In the genomic region with DNA sequence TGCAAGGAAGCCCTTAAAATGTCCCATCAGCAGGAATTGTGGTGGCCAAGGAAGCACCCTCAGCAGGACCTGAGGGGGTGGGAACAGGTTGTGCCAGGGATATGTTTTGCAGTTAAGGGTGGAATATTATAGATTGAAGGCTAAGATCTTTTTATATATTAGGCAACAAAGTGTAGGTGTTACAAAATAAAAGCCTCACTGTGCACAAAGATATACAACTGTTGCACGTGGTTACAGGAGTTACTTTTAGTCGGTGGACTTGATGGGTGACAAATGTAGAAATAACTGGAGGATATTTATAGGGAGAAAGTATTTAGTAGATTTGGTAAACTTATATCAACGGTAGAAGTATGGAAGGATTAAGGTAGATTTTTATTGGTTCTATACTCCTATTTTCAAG, we compare ENCODE assay signal across 23 cellular contexts. TPM values are rescaled to one million over a fixed set of nuclear protein-coding genes. Genes with fewer than 3 reads are reported as not detected.
DNase-seq lines count a peak whose midpoint lies in the region; ATAC-seq, FAIRE-seq and TF ChIP-seq lines count a peak whose summit lies in the region.
"Had no signal": no experiment of that assay in that cellular context is flagged by ENCODE, and none has a peak within 500 bp of the region (broad histone marks: within the 10 kb centered on the region; RNA-seq: fewer than 3 reads in every experiment).

No MANE protein-coding gene starts in this region.

- H3K9ac ChIP-seq in keratinocyte (ENCODE audit: control insufficient read depth, extremely low read depth, insufficient read depth, low read length): no peak overlapping the region

- intact Hi-C loops in left ventricle myocardium inferior (cut with micrococcal nuclease): no loop called here
- intact Hi-C loops in cardiac septum (cut with DNase I): no loop called here
- intact Hi-C loops in psoas muscle (cut with DNase I): loop anchor here in 1 of 2 donors (5.0 kb wide), 1 partner anchor 35 kb away; no protein-coding TSS in a partner anchor

- H3K9me3 ChIP-seq in left ventricle myocardium inferior (replicated peaks) (no peaks in the 10 kb centered on the region), keratinocyte (ENCODE audit: control insufficient read depth, low read depth, low read length) (no peaks in the 10 kb centered on the region), psoas muscle (no peaks in the 10 kb centered on the region)

- H2AFZ ChIP-seq in keratinocyte (ENCODE audit: control insufficient read depth, low read length): no peak overlapping the region

- WGBS in psoas muscle, 3 donors: 28 to 40% (median 34%) methylated on average over 3 of the region's 3 CpGs

- dilution Hi-C loops in keratinocyte (cut with MboI; ENCODE audit: extremely low pct_ligation_motif_present, low sequenced_read_pairs): no loop called here

- no peak for FAIRE-seq in keratinocyte (lab: Jason Lieb, UNC)
- FAIRE-seq: GM12891, H1 had no signal

- peak; percentile 4 to 53 (median 29) for ATAC-seq in psoas muscle

- H3K9me1 ChIP-seq in keratinocyte (ENCODE audit: control insufficient read depth, extremely low read depth, insufficient read depth, low read length): no peaks in the 10 kb centered on the region

- peaks cover 2% of the 10 kb centered on the region for H3K79me2 ChIP-seq in keratinocyte (ENCODE audit: control insufficient read depth, insufficient read depth, low read length)

- H3K27me3 ChIP-seq in left ventricle myocardium inferior (ENCODE audit: low read depth) (no peaks in the 10 kb centered on the region), keratinocyte (ENCODE audit: control insufficient read depth, extremely low read depth, insufficient read depth, low read length) (no peaks in the 10 kb centered on the region), psoas muscle (ENCODE audit: insufficient read depth in 3 of 3, low read length in 2 of 3) (no peaks in the 10 kb centered on the region), H7 (ENCODE audit: control insufficient read depth, insufficient read depth, low read length) (no peaks in the 10 kb centered on the region)

- DNase-seq in left ventricle myocardium inferior (no peak), cardiac septum (ENCODE audit: low spot score) (no peak), keratinocyte (ENCODE audit: low read depth, low spot score) (no peak), psoas muscle (no peak), H7 (no peak), GM20000 (ENCODE audit: low spot score) (no peak)
- no peak for DNase-seq in stimulated activated CD4-positive, alpha-beta T cell treated with anti-CD3 and anti-CD28 coated beads, Interleukin-2, amount 100 ng/mL, for 48 hours
- DNase-seq: Calu3, DMS79 treated with DMSO at 0.1 percent for 48 hours, GF-D8, NCI-H1092, NCI-H1436, NCI-H187, NCI-H2081 treated with DMSO at 0.1 percent for 48 hours, NCI-H2171, NCI-H226, NCI-H510A, NCI-H69, RPMI8226, SHP77 treated with DMSO at 0.1 percent for 48 hours had no signal

- peak overlapping the region; percentile 87 for H3K27ac ChIP-seq in left ventricle myocardium inferior (replicated peaks)
- no peak overlapping the region for H3K27ac ChIP-seq in keratinocyte (ENCODE audit: control insufficient read depth, insufficient read depth, low read length)
- H3K27ac ChIP-seq in psoas muscle: peak overlapping the region; percentile 84
- H3K27ac ChIP-seq: HL-60 had no signal

- H3K4me3 ChIP-seq in left ventricle myocardium inferior (peak overlapping the region; percentile 45), keratinocyte (ENCODE audit: control insufficient read depth in 2 of 3, extremely low read depth in 1 of 3, insufficient read depth in 2 of 3, low read depth in 1 of 3, low read length in 3 of 3) (no peak overlapping the region), psoas muscle (peak overlapping the region; percentile 58), H7 (ENCODE audit: insufficient read depth, low read depth, low read length) (no peak overlapping the region)

- no peak for TF ChIP-seq CTCF in left ventricle myocardium inferior (IDR thresholded peaks at IDR 0.05; ENCODE audit: borderline replicate concordance)
- TF ChIP-seq CTCF in keratinocyte (optimal IDR thresholded peaks at IDR 0.05 in 1 of 3, IDR thresholded peaks at IDR 0.05 in 1 of 3, conservative IDR thresholded peaks at IDR 0.05 in 1 of 3; ENCODE audit: extremely low read depth in 1 of 3, insufficient read depth in 2 of 3, low read length in 3 of 3): no peak
- TF ChIP-seq CTCF in psoas muscle (IDR thresholded peaks at IDR 0.05): no peak
- TF ChIP-seq CTCF in GM20000 (IDR thresholded peaks at IDR 0.05; ENCODE audit: extremely low read depth, missing control alignments): no peak

- peak overlapping the region; percentile 81 for H3K4me2 ChIP-seq in keratinocyte (ENCODE audit: control insufficient read depth, extremely low read depth, insufficient read depth, low read depth, low read length)

- H3K4me1 ChIP-seq in left ventricle myocardium inferior (peaks cover 52% of the 10 kb centered on the region), keratinocyte (ENCODE audit: control insufficient read depth, extremely low read depth, insufficient read depth, low read length) (peaks cover 4% of the 10 kb centered on the region), psoas muscle (peaks cover 39% of the 10 kb centered on the region)

- H3K36me3 ChIP-seq in left ventricle myocardium inferior (no peaks in the 10 kb centered on the region), keratinocyte (ENCODE audit: control insufficient read depth in 2 of 2, extremely low read depth in 1 of 2, insufficient read depth in 2 of 2, low read length in 2 of 2) (no peaks in the 10 kb centered on the region), psoas muscle (ENCODE audit: insufficient read depth in 1 of 2, low read depth in 1 of 2) (no peaks in the 10 kb centered on the region), H7 (replicated peaks; ENCODE audit: control insufficient read depth, insufficient read depth, low read length) (no peaks in the 10 kb centered on the region)

- no peaks in the 10 kb centered on the region for H4K20me1 ChIP-seq in keratinocyte (ENCODE audit: control insufficient read depth, extremely low read depth, insufficient read depth, low read length)

RNA-seq across cellular contexts. Expression of a gene that starts 35.1 kb away (rescaled TPM):
- total RNA-seq in left ventricle myocardium inferior: 97.5 TPM
- total RNA-seq in cardiac septum: 84.9 TPM
- 14.2 to 18.7 TPM (median 16.6 TPM) in 3 replicates for polyA plus RNA-seq in keratinocyte
- polyA plus RNA-seq in keratinocyte (2011; ENCODE audit: low read depth): 30.1 TPM
- 10.9 and 11.1 TPM in 2 replicates for polyA plus RNA-seq in keratinocyte (2011; cell fraction: cytosol; rRNA removed)
- polyA plus RNA-seq in keratinocyte (2011; cell fraction: nucleus; rRNA removed): 22.4 and 24.4 TPM in 2 replicates
- 6.7 and 11.5 TPM in 2 replicates for polyA plus RNA-seq in keratinocyte (2012; ENCODE audit: low replicate concordance)
- polyA minus RNA-seq in keratinocyte: 23.7 to 36.2 TPM (median 32.1 TPM) in 3 replicates
- polyA minus RNA-seq in keratinocyte (2011; cell fraction: cytosol; rRNA and poly(A)+ RNA removed): 21.7 TPM
- polyA minus RNA-seq in keratinocyte (2011; cell fraction: nucleus; rRNA and poly(A)+ RNA removed): 34.5 and 37.9 TPM in 2 replicates
- 100 to 1,000 TPM in 1 of 4 donors, 10 to 100 TPM in 3; 36.9 to 127 (median 93.4) TPM for total RNA-seq in psoas muscle
- polyA plus RNA-seq in psoas muscle: 100 to 1,000 TPM in 1 of 3 donors, 10 to 100 TPM in 1, 1 to 10 TPM in 1; 3.1 to 105 (median 36.7) TPM
- 15.5 and 22.5 TPM in 2 replicates for total RNA-seq in H7 (2014; rRNA removed; shearing (Covaris generic))

Comparison
In these comparisons a context has a peak if more than half of its experiments do, and no peak if none do; other contexts are left out.
1. H3K4me3 ChIP-seq: peak in left ventricle myocardium inferior (single experiment) and psoas muscle (single experiment); none in keratinocyte (0 of 3) and H7 (single experiment).